Comparison of ENCODE assay signal across 17 cellular contexts in genomic region chr2:195848119-195848899, GRCh38.
DNase-seq lines count a peak whose midpoint lies in the region; ATAC-seq and TF ChIP-seq lines count a peak whose summit lies in the region.
"Had no signal": no experiment of that assay in that cellular context is flagged by ENCODE, and none has a peak within 500 bp of the region (broad histone marks: within the 10 kb centered on the region; RNA-seq: fewer than 3 reads in every experiment).

No MANE protein-coding gene starts in this region.

- no peak overlapping the region for H3K9ac ChIP-seq in neural progenitor cell

- H3F3A ChIP-seq in neural progenitor cell (ENCODE audit: low read depth), result peaks cover 9% of the 10 kb centered on the region

- H3K4me1 ChIP-seq in neural progenitor cell, result peaks cover 12% of the 10 kb centered on the region

- no peaks in the 10 kb centered on the region for H3K27me3 ChIP-seq in neural progenitor cell
- H3K27me3 ChIP-seq: ovary had no signal

- no peak for TF ChIP-seq EP300 in Ishikawa (IDR thresholded peaks at IDR 0.05; ENCODE audit: borderline replicate concordance)

- no peak overlapping the region for H3K27ac ChIP-seq in neural progenitor cell
- H3K27ac ChIP-seq: ovary had no signal

- DNase-seq in SIG-M5 treated with dmso at 0.1 percent for 504 hours (lab: John Stamatoyannopoulos, UW; ENCODE audit: unreplicated experiment) (peak; percentile 5), SIG-M5 (lab: John Stamatoyannopoulos, UW) (no peak), OCI-M1 (lab: John Stamatoyannopoulos, UW) (peak; percentile 65), neural progenitor cell (ENCODE audit: low spot score) (no peak)
- DNase-seq: activated CD4-positive, alpha-beta memory T cell treated with anti-CD3 and anti-CD28 coated beads, Interleukin-2, amount 10 ng/mL, durations not matched to agents 7 days and 5 days; activated gamma-delta T cell treated with Interleukin-2 at 50 U/mL for 16 hours; hypothalamus; NCI-H1105; NCI-H524 treated with DMSO at 0.1 percent for 48 hours; ovary; SHP77 treated with DMSO at 0.1 percent for 48 hours had no signal

- no peak overlapping the region for H3K4me2 ChIP-seq in neural progenitor cell

- no peaks in the 10 kb centered on the region for H3K27me3 Mint-ChIP-seq in neural progenitor cell (ENCODE audit: insufficient read depth, low read depth)
- H3K27me3 Mint-ChIP-seq: activated CD4-positive, alpha-beta memory T cell treated with anti-CD3 and anti-CD28 coated beads, Interleukin-2, amount 10 ng/mL, durations not matched to agents 7 days and 5 days; brain had no signal

- no peak overlapping the region for H2AFZ ChIP-seq in neural progenitor cell (replicated peaks)

- no peak overlapping the region for H3K4me3 Mint-ChIP-seq in neural progenitor cell
- H3K4me3 Mint-ChIP-seq: activated CD4-positive, alpha-beta memory T cell treated with anti-CD3 and anti-CD28 coated beads, Interleukin-2, amount 10 ng/mL, durations not matched to agents 7 days and 5 days; brain had no signal

- no peaks in the 10 kb centered on the region for H3K9me3 ChIP-seq in neural progenitor cell (ENCODE audit: low read depth)
- H3K9me3 ChIP-seq: ovary had no signal

- H3K9me3 Mint-ChIP-seq in neural progenitor cell, result no peaks in the 10 kb centered on the region
- H3K9me3 Mint-ChIP-seq: activated CD4-positive, alpha-beta memory T cell treated with anti-CD3 and anti-CD28 coated beads, Interleukin-2, amount 10 ng/mL, durations not matched to agents 7 days and 5 days had no signal

- H3K4me1 Mint-ChIP-seq in neural progenitor cell, result peaks cover 7% of the 10 kb centered on the region
- H3K4me1 Mint-ChIP-seq: activated CD4-positive, alpha-beta memory T cell treated with anti-CD3 and anti-CD28 coated beads, Interleukin-2, amount 10 ng/mL, durations not matched to agents 7 days and 5 days had no signal

- ATAC-seq in HG03571 (IDR thresholded peaks at IDR 0.05; ENCODE audit: unreplicated experiment) (no peak), GM18907 (IDR thresholded peaks at IDR 0.05; ENCODE audit: unreplicated experiment) (no peak), HG03342 (IDR thresholded peaks at IDR 0.05; ENCODE audit: unreplicated experiment) (no peak)
- ATAC-seq: left lobe of liver had no signal

- H3K36me3 Mint-ChIP-seq in neural progenitor cell, result peaks cover 2% of the 10 kb centered on the region
- H3K36me3 Mint-ChIP-seq: brain had no signal

- TF ChIP-seq CTCF in neural progenitor cell (IDR thresholded peaks at IDR 0.05), result no peak

- H3K27ac Mint-ChIP-seq in neural progenitor cell, result peak overlapping the region; percentile 59
- H3K27ac Mint-ChIP-seq: activated CD4-positive, alpha-beta memory T cell treated with anti-CD3 and anti-CD28 coated beads, Interleukin-2, amount 10 ng/mL, durations not matched to agents 7 days and 5 days had no signal

- no peaks in the 10 kb centered on the region for H3K79me2 ChIP-seq in neural progenitor cell (ENCODE audit: low read depth)

- TF ChIP-seq RAD21 in Ishikawa (IDR thresholded peaks at IDR 0.05; ENCODE audit: low read depth), result no peak

- H3K4me3 ChIP-seq in neural progenitor cell, result no peak overlapping the region
- H3K4me3 ChIP-seq: ovary had no signal

- no peaks in the 10 kb centered on the region for H3K36me3 ChIP-seq in neural progenitor cell
- H3K36me3 ChIP-seq: ovary had no signal

- no peaks in the 10 kb centered on the region for H4K20me1 ChIP-seq in neural progenitor cell (ENCODE audit: low read depth)

TF ChIP-seq in Ishikawa, 13 proteins besides CTCF, POLR2A, EP300 and RAD21:
- TF ChIP-seq NFIC (IDR thresholded peaks at IDR 0.05) (peak; percentile 74), CREB1 (IDR thresholded peaks at IDR 0.05; ENCODE audit: low read depth) (no peak), EGR1 (IDR thresholded peaks at IDR 0.05) (no peak)

Comparison
In these comparisons a context has a peak if more than half of its experiments do, and no peak if none do; other contexts are left out.
1. DNase-seq: peak in SIG-M5 treated with dmso at 0.1 percent for 504 hours (single experiment) and OCI-M1 (single experiment); none in SIG-M5 (single experiment) and neural progenitor cell (single experiment).